ENCODE assay signal across 25 cellular contexts in genomic region chr4:80463509-80463908, GRCh38.
DNase-seq lines count a peak whose midpoint lies in the region; ATAC-seq and TF ChIP-seq lines count a peak whose summit lies in the region.
"Had no signal": no experiment of that assay in that cellular context is flagged by ENCODE, and none has a peak within 500 bp of the region (broad histone marks: within the 10 kb centered on the region; RNA-seq: fewer than 3 reads in every experiment).

No MANE protein-coding gene starts in this region.

- H3K9me2 ChIP-seq in Loucy (replicated peaks; ENCODE audit: low read depth, low read length), result no peaks in the 10 kb centered on the region

- H3K9ac ChIP-seq in Loucy (ENCODE audit: low read depth, low read length, poor library complexity, severe bottlenecking), result peak overlapping the region; percentile 16

- peaks cover 13% of the 10 kb centered on the region for H3K36me3 Mint-ChIP-seq in activated CD4-positive, alpha-beta T cell treated with anti-CD3 and anti-CD28 coated beads, Interleukin-2, amount 10 ng/mL, durations not matched to agents 7 days and 5 days (ENCODE audit: low read depth)
- peaks cover 10% of the 10 kb centered on the region for H3K36me3 Mint-ChIP-seq in activated naive CD8-positive, alpha-beta T cell
- H3K36me3 Mint-ChIP-seq in naive thymus-derived CD8-positive, alpha-beta T cell, result peaks cover 0 to 20% (median 8%) of the 10 kb centered on the region in 3 donors
- H3K36me3 Mint-ChIP-seq: naive B cell had no signal

- peak overlapping the region; percentile 74 for H3K4me2 ChIP-seq in Loucy (ENCODE audit: low read depth, low read length, poor library complexity, severe bottlenecking)
- H3K4me2 ChIP-seq: hepatocyte had no signal

- intact Hi-C loops in breast epithelium (cut with DNase I; ENCODE audit: low total_unique reads), result no loop called here

- H3K36me3 ChIP-seq in Loucy (ENCODE audit: insufficient read depth, low read length) (no peaks in the 10 kb centered on the region), breast epithelium (no peaks in the 10 kb centered on the region)
- H3K36me3 ChIP-seq: BE2C, HAP-1, left lung, pancreas, uterus had no signal

- no peaks in the 10 kb centered on the region for H3F3A ChIP-seq in Loucy (ENCODE audit: low read depth)

- no peak for DNase-seq in activated CD4-positive, alpha-beta T cell treated with anti-CD3 and anti-CD28 coated beads, Interleukin-2, amount 10 ng/mL, durations not matched to agents 7 days and 5 days
- DNase-seq in activated CD4-positive, alpha-beta T cell treated with anti-CD3 and anti-CD28 coated beads for 1 hour, result no peak
- DNase-seq in naive thymus-derived CD8-positive, alpha-beta T cell, result no peak
- DNase-seq in breast epithelium (ENCODE audit: low spot score in 2 of 2), result no peak
- DNase-seq: activated CD4-positive, alpha-beta T cell treated with anti-CD3 and anti-CD28 coated beads for 48 hours; BE2C; left lung; naive B cell; NCI-H1436 treated with DMSO at 0.1 percent for 48 hours; NCI-H510A; pancreas; right cardiac atrium; SHP77 treated with DMSO at 0.1 percent for 48 hours; stimulated activated CD4-positive, alpha-beta T cell treated with anti-CD3 and anti-CD28 coated beads, Interleukin-4, amount 100 ng/mL, for 4 hours; stimulated activated naive CD4-positive, alpha-beta T cell treated with Interleukin-2 at 50 U/mL for 16 hours; testis; uterus had no signal

- H3K4me3 ChIP-seq in Loucy (ENCODE audit: low read length, poor library complexity, severe bottlenecking) (peak overlapping the region; percentile 59), breast epithelium (no peak overlapping the region)
- H3K4me3 ChIP-seq: HAP-1, hepatocyte, left lung, pancreas, testis, uterus had no signal

- H3K27ac Mint-ChIP-seq in activated CD4-positive, alpha-beta T cell treated with anti-CD3 and anti-CD28 coated beads, Interleukin-2, amount 10 ng/mL, durations not matched to agents 7 days and 5 days, result peak overlapping the region; percentile 72
- H3K27ac Mint-ChIP-seq in activated naive CD8-positive, alpha-beta T cell, result peak overlapping the region; percentile 54
- H3K27ac Mint-ChIP-seq in naive thymus-derived CD8-positive, alpha-beta T cell, result peak overlapping the region; percentile 53 to 94 (median 80)

- ATAC-seq in naive thymus-derived CD8-positive, alpha-beta T cell, result no peak
- ATAC-seq in HG03159 (IDR thresholded peaks at IDR 0.05; ENCODE audit: unreplicated experiment) (no peak), HG02852 (IDR thresholded peaks at IDR 0.05; ENCODE audit: unreplicated experiment) (no peak)
- ATAC-seq: esophagus mucosa, left lung, Panc1, pancreas, right cardiac atrium had no signal

- H4K20me1 ChIP-seq in Loucy (ENCODE audit: insufficient read depth, low read length, poor library complexity, severe bottlenecking), result no peaks in the 10 kb centered on the region

- no peaks in the 10 kb centered on the region for H3K79me2 ChIP-seq in Loucy (ENCODE audit: insufficient read depth, low read length)
- H3K79me2 ChIP-seq: hepatocyte had no signal

- no peak overlapping the region for H3K4me3 Mint-ChIP-seq in activated CD4-positive, alpha-beta T cell treated with anti-CD3 and anti-CD28 coated beads, Interleukin-2, amount 10 ng/mL, durations not matched to agents 7 days and 5 days
- H3K4me3 Mint-ChIP-seq in activated naive CD8-positive, alpha-beta T cell, result peak overlapping the region; percentile 78
- H3K4me3 Mint-ChIP-seq in naive thymus-derived CD8-positive, alpha-beta T cell, result peak overlapping the region; percentile 20 to 78 (median 62)

- no peaks in the 10 kb centered on the region for H3K27me3 Mint-ChIP-seq in activated CD4-positive, alpha-beta T cell treated with anti-CD3 and anti-CD28 coated beads, Interleukin-2, amount 10 ng/mL, durations not matched to agents 7 days and 5 days
- no peaks in the 10 kb centered on the region for H3K27me3 Mint-ChIP-seq in activated naive CD8-positive, alpha-beta T cell
- H3K27me3 Mint-ChIP-seq in naive thymus-derived CD8-positive, alpha-beta T cell, result no peaks in the 10 kb centered on the region
- H3K27me3 Mint-ChIP-seq: naive B cell had no signal

- peaks cover 11% of the 10 kb centered on the region for H3K9me3 Mint-ChIP-seq in activated CD4-positive, alpha-beta T cell treated with anti-CD3 and anti-CD28 coated beads, Interleukin-2, amount 10 ng/mL, durations not matched to agents 7 days and 5 days
- H3K9me3 Mint-ChIP-seq in activated naive CD8-positive, alpha-beta T cell (ENCODE audit: low read depth), result peaks cover 4% of the 10 kb centered on the region
- H3K9me3 Mint-ChIP-seq in naive thymus-derived CD8-positive, alpha-beta T cell, result peaks cover 0 to 20% (median 5%) of the 10 kb centered on the region in 9 donors

- H3K27me3 ChIP-seq in Loucy (ENCODE audit: insufficient read depth, low read length, poor library complexity, severe bottlenecking), result no peaks in the 10 kb centered on the region
- H3K27me3 ChIP-seq in breast epithelium, result no peaks in the 10 kb centered on the region
- H3K27me3 ChIP-seq: BE2C, hepatocyte, left lung, pancreas, testis, uterus had no signal

- CTCF ChIA-PET in activated CD4-positive, alpha-beta T cell treated with anti-CD3 and anti-CD28 coated beads, Interleukin-2, amount 10 ng/mL, durations not matched to agents 7 days and 5 days (lab: Charles Lee), result no interaction called here

- H3K9me3 ChIP-seq in Loucy (ENCODE audit: insufficient read depth, low read depth, low read length), result no peaks in the 10 kb centered on the region
- no peaks in the 10 kb centered on the region for H3K9me3 ChIP-seq in breast epithelium
- H3K9me3 ChIP-seq: BE2C, HAP-1, left lung, pancreas, testis, uterus had no signal

- H3K4me1 Mint-ChIP-seq in activated CD4-positive, alpha-beta T cell treated with anti-CD3 and anti-CD28 coated beads, Interleukin-2, amount 10 ng/mL, durations not matched to agents 7 days and 5 days, result peaks cover 16% of the 10 kb centered on the region
- H3K4me1 Mint-ChIP-seq in activated naive CD8-positive, alpha-beta T cell (ENCODE audit: low read depth), result peaks cover 32% of the 10 kb centered on the region
- peaks cover 19 to 41% (median 38%) of the 10 kb centered on the region in 4 donors for H3K4me1 Mint-ChIP-seq in naive thymus-derived CD8-positive, alpha-beta T cell

- H3K4me1 ChIP-seq in Loucy (ENCODE audit: insufficient read depth, low read length, poor library complexity, severe bottlenecking) (peaks cover 22% of the 10 kb centered on the region), breast epithelium (no peaks in the 10 kb centered on the region)
- H3K4me1 ChIP-seq: BE2C, HAP-1, left lung, pancreas, testis, uterus had no signal

- no peak for TF ChIP-seq POLR2A in breast epithelium (IDR thresholded peaks at IDR 0.05)

- peak overlapping the region; percentile 85 for H2AFZ ChIP-seq in Loucy (ENCODE audit: low read length)
- H2AFZ ChIP-seq: hepatocyte had no signal

- no peak overlapping the region for H3K27ac ChIP-seq in breast epithelium
- H3K27ac ChIP-seq: hepatocyte, left lung, pancreas, testis, uterus had no signal

- TF ChIP-seq CTCF in Loucy (conservative IDR thresholded peaks at IDR 0.05; ENCODE audit: low read length) (no peak), breast epithelium (IDR thresholded peaks at IDR 0.05) (no peak)

- POLR2A ChIA-PET in activated CD4-positive, alpha-beta T cell treated with anti-CD3 and anti-CD28 coated beads, Interleukin-2, amount 10 ng/mL, durations not matched to agents 7 days and 5 days (lab: Charles Lee), result no interaction called here
- POLR2A ChIA-PET in naive thymus-derived CD8-positive, alpha-beta T cell (lab: Charles Lee), result interaction anchor here (0.5 kb wide), 1 partner anchor 304 kb away, joined by 3 read pairs; no protein-coding TSS in a partner anchor
